In the genomic region with DNA sequence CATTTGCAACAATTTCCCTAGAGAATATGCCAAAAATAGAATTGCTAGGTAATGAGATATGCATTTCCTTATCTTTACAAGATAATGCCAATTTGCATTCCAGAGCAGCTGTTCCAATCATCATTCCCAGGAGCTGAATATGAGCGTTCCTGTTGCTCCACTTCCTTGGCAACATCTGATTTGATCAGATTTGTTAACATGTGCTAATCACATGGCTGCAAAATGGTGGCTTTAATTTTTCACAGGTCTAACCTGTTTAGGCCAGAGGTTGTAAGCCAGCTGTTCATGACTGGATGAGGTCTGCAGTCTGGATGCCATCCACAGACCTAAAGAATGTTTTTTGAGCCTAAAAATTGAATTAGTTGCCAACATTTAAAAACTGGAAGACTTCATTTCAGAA, we compare ENCODE assay signal across 13 cellular contexts.
A peak's percentile ranks its signal among the peaks of the same experiment; 100 is the strongest.
DNase-seq lines count a peak whose midpoint lies in the region; TF ChIP-seq lines count a peak whose summit lies in the region.
"Had no signal": no experiment of that assay in that cellular context is flagged by ENCODE, and none has a peak within 500 bp of the region (broad histone marks: within the 10 kb centered on the region; RNA-seq: fewer than 3 reads in every experiment).

No MANE protein-coding gene starts in this region.

- H3K79me2 ChIP-seq in trophoblast cell (ENCODE audit: control insufficient read depth, insufficient read depth, low read length, poor library complexity) = no peaks in the 10 kb centered on the region

- H4K8ac ChIP-seq in trophoblast cell (ENCODE audit: low read depth, low read length) = no peak overlapping the region

- no peak overlapping the region for H2BK5ac ChIP-seq in trophoblast cell (ENCODE audit: low read depth, low read length, poor library complexity)

- H3K18ac ChIP-seq in trophoblast cell (ENCODE audit: low read length) = no peak overlapping the region

- H3K4ac ChIP-seq in trophoblast cell (ENCODE audit: low read depth, low read length) = no peak overlapping the region

- H2AK5ac ChIP-seq in trophoblast cell (ENCODE audit: low read length) = no peak overlapping the region

- no peak overlapping the region for H3K9ac ChIP-seq in trophoblast cell (ENCODE audit: low read length)

- no peak overlapping the region for H2AFZ ChIP-seq in trophoblast cell (ENCODE audit: insufficient read depth, low read length, poor library complexity)

- no peak overlapping the region for H4K91ac ChIP-seq in trophoblast cell (ENCODE audit: low read depth, low read length)

- H3K9me3 ChIP-seq in trophoblast cell (ENCODE audit: insufficient read depth, low read depth, low read length) (peaks cover 2% of the 10 kb centered on the region), Peyer's patch (no peaks in the 10 kb centered on the region)
- H3K9me3 ChIP-seq: BE2C, HAP-1 had no signal

- H4K12ac ChIP-seq in trophoblast cell (ENCODE audit: low read depth, low read length) = no peak overlapping the region

- intact Hi-C loops in posterior cingulate gyrus (cut with DNase I) = no loop called here

- WGBS in trophoblast cell (ENCODE audit: extremely low coverage, insufficient coverage, insufficient read length) = no CpG with 5 or more reads among the region's 1 CpG

- H3K27me3 ChIP-seq in trophoblast cell (ENCODE audit: insufficient read depth, low read length) (no peaks in the 10 kb centered on the region), Peyer's patch (no peaks in the 10 kb centered on the region)

- no peak overlapping the region for H3K4me3 ChIP-seq in fibroblast of mammary gland (ENCODE audit: control insufficient read depth, low read depth, low read length)
- H3K4me3 ChIP-seq in trophoblast cell (ENCODE audit: low read depth, low read length) = no peak overlapping the region
- H3K4me3 ChIP-seq in Peyer's patch = no peak overlapping the region
- H3K4me3 ChIP-seq: HAP-1 had no signal

- H3K4me1 ChIP-seq in trophoblast cell (ENCODE audit: control insufficient read depth in 1 of 2, insufficient read depth in 2 of 2, low read length in 2 of 2) (no peaks in the 10 kb centered on the region), Peyer's patch (no peaks in the 10 kb centered on the region)
- H3K4me1 ChIP-seq: HAP-1 had no signal

- no peak overlapping the region for H3K23ac ChIP-seq in trophoblast cell (ENCODE audit: low read length)

- H3K36me3 ChIP-seq in trophoblast cell (ENCODE audit: control insufficient read depth in 1 of 2, insufficient read depth in 2 of 2, low read length in 2 of 2) (no peaks in the 10 kb centered on the region), Peyer's patch (no peaks in the 10 kb centered on the region)
- H3K36me3 ChIP-seq: BE2C, HAP-1 had no signal

- H3K79me1 ChIP-seq in trophoblast cell (ENCODE audit: low read length) = no peaks in the 10 kb centered on the region

- H2BK12ac ChIP-seq in trophoblast cell (ENCODE audit: low read length) = no peak overlapping the region

- no peak overlapping the region for H2BK120ac ChIP-seq in trophoblast cell (ENCODE audit: insufficient read depth, low read length, poor library complexity)

- H3K14ac ChIP-seq in trophoblast cell (ENCODE audit: low read length) = no peak overlapping the region

- TF ChIP-seq CTCF in fibroblast of mammary gland (conservative IDR thresholded peaks at IDR 0.05; ENCODE audit: control insufficient read depth, insufficient read depth, low read depth, low read length) (no peak), Peyer's patch (IDR thresholded peaks at IDR 0.05) (no peak)

- TF ChIP-seq POLR2A in Peyer's patch (IDR thresholded peaks at IDR 0.05) = no peak

- DNase-seq in EL (peak; percentile 9), amniotic epithelial cell (ENCODE audit: low read depth) (peak; percentile 18), fibroblast of mammary gland (ENCODE audit: low read depth) (peak; percentile 21), trophoblast cell (peak; percentile 61 to 90), DMS114 treated with DMSO at 0.1 percent for 48 hours (lab: John Stamatoyannopoulos, UW; ENCODE audit: unreplicated experiment) (no peak), posterior cingulate gyrus (no peak), Peyer's patch (no peak)
- DNase-seq: BE2C; CD4-positive, alpha-beta memory T cell; DMS53; GOT3 had no signal

- H3K4me2 ChIP-seq in trophoblast cell (ENCODE audit: low read length) = no peak overlapping the region

- H3K27ac ChIP-seq in trophoblast cell (ENCODE audit: low read depth, low read length) (no peak overlapping the region), Peyer's patch (no peak overlapping the region)
- H3K27ac ChIP-seq: C4-2B had no signal

Comparison
In these comparisons a context has a peak if more than half of its experiments do, and no peak if none do; other contexts are left out.
1. DNase-seq: peak in EL (single experiment), amniotic epithelial cell (single experiment), fibroblast of mammary gland (single experiment) and trophoblast cell (2 of 2); none in DMS114 treated with DMSO at 0.1 percent for 48 hours (single experiment), posterior cingulate gyrus (0 of 10) and Peyer's patch (0 of 3).